In the genomic region with DNA sequence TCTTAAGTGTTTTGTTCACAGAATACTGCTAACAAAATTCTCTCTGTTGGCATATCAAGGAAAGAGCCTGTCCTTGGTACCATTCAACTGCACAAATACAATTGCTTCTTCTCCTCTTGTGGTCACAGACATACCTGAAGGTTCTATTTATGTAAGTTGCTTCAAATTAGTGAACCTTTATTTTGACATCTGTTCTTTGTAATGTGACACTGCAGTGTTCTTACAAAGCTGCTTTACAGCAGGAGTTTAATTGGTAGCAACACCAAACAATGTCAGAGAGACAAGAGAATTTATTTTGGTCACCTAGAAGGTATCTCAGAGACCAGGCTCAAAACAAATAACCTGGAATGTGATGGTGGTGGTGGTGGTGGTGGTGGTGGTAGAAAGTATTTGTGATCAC, we compare ENCODE assay signal across 22 cellular contexts.
DNase-seq lines count a peak whose midpoint lies in the region; ATAC-seq and TF ChIP-seq lines count a peak whose summit lies in the region.
"Had no signal": no experiment of that assay in that cellular context is flagged by ENCODE, and none has a peak within 500 bp of the region (broad histone marks: within the 10 kb centered on the region; RNA-seq: fewer than 3 reads in every experiment).

No MANE protein-coding gene starts in this region.

- no peaks in the 10 kb centered on the region for H3F3A ChIP-seq in GM23338 (replicated peaks; ENCODE audit: low read depth)

- H3K9me3 Mint-ChIP-seq in GM23338: 0 out of 3 replicates have a peak, but pooled peaks cover 4% of the 10 kb centered on the region
- H3K9me3 Mint-ChIP-seq: CD8-positive, alpha-beta T cell had no signal

- no peak overlapping the region for H3K27ac Mint-ChIP-seq in GM23338
- H3K27ac Mint-ChIP-seq: CD8-positive, alpha-beta T cell; type B pancreatic cell had no signal

- no peak overlapping the region for H2AFZ ChIP-seq in GM23338

- H3K9me2 ChIP-seq in GM23338 (ENCODE audit: insufficient read depth): no peaks in the 10 kb centered on the region

- no peak overlapping the region for H3K56ac ChIP-seq in mesendoderm (ENCODE audit: low read length)

- H2AK5ac ChIP-seq in mesendoderm (ENCODE audit: low read length): no peak overlapping the region

- no peak overlapping the region for H2BK15ac ChIP-seq in mesendoderm (replicated peaks; ENCODE audit: low read depth)

- no peak overlapping the region for H3K23ac ChIP-seq in mesendoderm (ENCODE audit: low read length)

- no peak overlapping the region for H4K5ac ChIP-seq in mesendoderm (ENCODE audit: low read length)

- H2BK5ac ChIP-seq in mesendoderm (ENCODE audit: low read length): no peak overlapping the region

- H3K36me3 ChIP-seq in GM23338 (ENCODE audit: insufficient read depth) (no peaks in the 10 kb centered on the region), mesendoderm (ENCODE audit: control insufficient read depth, insufficient read depth, low read length) (no peaks in the 10 kb centered on the region)
- H3K36me3 ChIP-seq: colonic mucosa, heart right ventricle, left ventricle myocardium inferior, neutrophil, stomach had no signal

- H4K20me1 ChIP-seq in GM23338 (replicated peaks; ENCODE audit: insufficient read depth): no peaks in the 10 kb centered on the region

- no peak overlapping the region for H3K18ac ChIP-seq in mesendoderm (ENCODE audit: low read length)

- peaks cover 26% of the 10 kb centered on the region for H3K4me1 Mint-ChIP-seq in GM23338

- no peak overlapping the region for H3K9ac ChIP-seq in mesendoderm (ENCODE audit: low read length)

- peaks cover 7% of the 10 kb centered on the region for H3K27me3 Mint-ChIP-seq in GM23338 (ENCODE audit: insufficient read depth, low read depth, poor library complexity)
- H3K27me3 Mint-ChIP-seq: type B pancreatic cell had no signal

- TF ChIP-seq CTCF in GM23338 (conservative IDR thresholded peaks at IDR 0.05; ENCODE audit: low read depth in 2 of 2): no peak

- H3K4me3 Mint-ChIP-seq in GM23338: no peak overlapping the region
- H3K4me3 Mint-ChIP-seq: CD8-positive, alpha-beta T cell; type B pancreatic cell had no signal

- no peak overlapping the region for H2BK120ac ChIP-seq in mesendoderm (ENCODE audit: low read depth, low read length)

- H3K27me3 ChIP-seq in GM23338 (ENCODE audit: insufficient read depth) (no peaks in the 10 kb centered on the region), mesendoderm (ENCODE audit: insufficient read depth, low read length, poor library complexity) (no peaks in the 10 kb centered on the region)
- H3K27me3 ChIP-seq: colonic mucosa, heart right ventricle, neutrophil, stomach had no signal

- H3K4me3 ChIP-seq in GM23338: no peak overlapping the region
- no peak overlapping the region for H3K4me3 ChIP-seq in mesendoderm (ENCODE audit: low read length)
- H3K4me3 ChIP-seq: colonic mucosa, heart right ventricle, left ventricle myocardium inferior, SK-N-MC, stomach had no signal

- DNase-seq in GM23338 (ENCODE audit: low spot score) (peak; percentile 21), NCI-H1694 (lab: John Stamatoyannopoulos, UW) (peak; percentile 91), NCI-H524 treated with DMSO at 0.1 percent for 48 hours (lab: John Stamatoyannopoulos, UW) (peak; percentile 80), mesendoderm (peak; percentile 4), CD1c-positive myeloid dendritic cell (ENCODE audit: extremely low spot score) (no peak), HUDEP-2 (lab: John Stamatoyannopoulos, UW; ENCODE audit: unreplicated experiment in 76 of 76) (no peak)
- no peak for DNase-seq in activated CD4-positive, alpha-beta T cell treated with anti-CD3 and anti-CD28 coated beads for 1 hour
- DNase-seq: activated CD8-positive, alpha-beta memory T cell treated with anti-CD3 and anti-CD28 coated beads, Interleukin-2, amount 50 U/mL, for 48 hours; activated effector memory CD4-positive, alpha-beta T cell treated with Interleukin-2 at 50 U/mL for 16 hours; activated naive CD8-positive, alpha-beta T cell treated with anti-CD3 and anti-CD28 coated beads, Interleukin-2, amount 50 U/mL, for 24 hours; CD8-positive, alpha-beta T cell; colonic mucosa; heart right ventricle; left ventricle myocardium inferior; stimulated activated CD4-positive, alpha-beta T cell treated with anti-CD3 and anti-CD28 coated beads, Interleukin-4, amount 100 ng/mL, for 24 hours; stomach; T-helper 2 cell had no signal

- H3K4ac ChIP-seq in mesendoderm (ENCODE audit: low read depth, low read length): no peak overlapping the region

- no peak for ATAC-seq in GM23338
- ATAC-seq: CD8-positive, alpha-beta T cell; HCT116; heart right ventricle had no signal

- no peaks in the 10 kb centered on the region; the same call in 2 of the 3 replicates for H3K36me3 Mint-ChIP-seq in GM23338 (ENCODE audit: low read depth)
- H3K36me3 Mint-ChIP-seq: CD8-positive, alpha-beta T cell; type B pancreatic cell had no signal

- no peak overlapping the region for H4K8ac ChIP-seq in mesendoderm (ENCODE audit: low read depth, low read length)

- H3K4me1 ChIP-seq in GM23338 (ENCODE audit: insufficient read depth) (peaks cover 31% of the 10 kb centered on the region), mesendoderm (ENCODE audit: control insufficient read depth, low read depth, low read length) (no peaks in the 10 kb centered on the region)
- H3K4me1 ChIP-seq: colonic mucosa, heart right ventricle, left ventricle myocardium inferior, stomach had no signal

- H3K27ac ChIP-seq in GM23338 (ENCODE audit: low read depth) (no peak overlapping the region), mesendoderm (ENCODE audit: low read depth, low read length) (no peak overlapping the region)
- H3K27ac ChIP-seq: colonic mucosa, heart right ventricle, left ventricle myocardium inferior, neutrophil, stomach, VCaP had no signal

- no peaks in the 10 kb centered on the region for H3K79me2 ChIP-seq in GM23338 (replicated peaks; ENCODE audit: insufficient read depth)
- H3K79me2 ChIP-seq in mesendoderm (ENCODE audit: control insufficient read depth, insufficient read depth, low read length): no peaks in the 10 kb centered on the region

- no peak overlapping the region for H3K4me2 ChIP-seq in GM23338
- no peak overlapping the region for H3K4me2 ChIP-seq in mesendoderm (ENCODE audit: low read length)

- H3K79me1 ChIP-seq in mesendoderm (ENCODE audit: low read length): no peaks in the 10 kb centered on the region

TF ChIP-seq in GM23338, 12 proteins besides CTCF, POLR2A, EP300 and RAD21 (continues in another document):
- peak; percentile 47; the same call in 1 of the 2 replicates for TF ChIP-seq ZNF462 (CRISPR knock-in tag; IDR thresholded peaks at IDR 0.05)

Comparison
In these comparisons a context has a peak if more than half of its experiments do, and no peak if none do; other contexts are left out.
1. DNase-seq: peak in GM23338 (single experiment), NCI-H1694 (single experiment), NCI-H524 treated with DMSO at 0.1 percent for 48 hours (single experiment) and mesendoderm (single experiment); none in CD1c-positive myeloid dendritic cell (single experiment), activated CD4-positive, alpha-beta T cell treated with anti-CD3 and anti-CD28 coated beads for 1 hour (single experiment) and HUDEP-2 (0 of 76).